ENCODE assay signal across 8 cellular contexts in the genomic region with DNA sequence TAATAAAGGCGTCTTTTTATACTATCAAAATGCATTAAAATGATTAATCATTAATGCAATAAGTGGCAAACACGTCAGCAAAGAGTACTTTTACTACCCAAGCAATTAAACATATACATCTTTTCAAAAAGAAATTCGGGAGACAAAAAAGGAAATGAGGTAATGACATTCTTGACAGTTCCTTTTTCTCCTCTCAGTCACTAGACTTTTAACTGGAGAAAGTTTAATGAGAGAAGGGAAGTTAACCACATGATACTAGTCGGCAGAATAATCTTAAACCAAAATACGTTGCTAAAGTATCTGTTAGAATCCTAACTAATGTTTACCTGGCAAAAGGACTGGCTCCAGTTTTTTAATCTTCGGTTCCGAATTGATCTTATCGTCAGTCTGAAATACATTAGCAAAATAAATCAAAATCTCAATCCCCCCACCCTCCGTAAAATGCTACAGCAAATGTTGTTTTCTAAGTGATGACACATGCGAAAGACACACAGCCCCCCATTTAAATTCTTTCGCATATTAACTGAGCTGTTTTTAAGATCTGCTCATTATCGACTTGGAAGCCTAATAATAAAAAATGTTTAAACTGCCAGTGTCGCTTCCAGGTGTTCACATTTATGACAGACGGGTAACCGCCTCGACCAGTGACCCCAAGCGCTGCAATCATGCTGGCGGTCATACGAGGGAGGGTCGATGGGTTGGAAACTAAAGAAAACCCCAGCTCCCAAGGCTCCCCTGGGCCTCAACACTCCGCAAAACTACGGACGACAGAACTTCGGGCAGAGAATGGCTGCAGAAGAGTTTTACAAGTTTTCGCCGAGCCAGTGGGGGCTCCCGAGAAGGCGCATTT. TPM values are rescaled to one million over a fixed set of nuclear protein-coding genes. Genes with fewer than 3 reads are reported as not detected.
DNase-seq lines count a peak whose midpoint lies in the region; TF ChIP-seq lines count a peak whose summit lies in the region.

No MANE protein-coding gene starts in this region.

- no peaks in the 10 kb centered on the region for H3K9me3 ChIP-seq in right atrium auricular region

- H3K36me3 Mint-ChIP-seq in activated T-helper 2 cell treated with anti-CD3 and anti-CD28 coated beads, Interferon-gamma antibody, Interleukin-2, Interleukin-4, amounts not matched to agents 10 μg/mL and 5 μg/mL and 100 μg/mL, durations not matched to agents 14 hours and 24 hours and 36 hours (ENCODE audit: low read depth): peaks cover 15% of the 10 kb centered on the region

- H3K9me3 Mint-ChIP-seq in activated T-helper 2 cell treated with anti-CD3 and anti-CD28 coated beads, Interferon-gamma antibody, Interleukin-2, Interleukin-4, amounts not matched to agents 10 μg/mL and 5 μg/mL and 100 μg/mL, durations not matched to agents 14 hours and 24 hours and 36 hours: no peaks in the 10 kb centered on the region

- H3K4me1 Mint-ChIP-seq in activated T-helper 2 cell treated with anti-CD3 and anti-CD28 coated beads, Interferon-gamma antibody, Interleukin-2, Interleukin-4, amounts not matched to agents 10 μg/mL and 5 μg/mL and 100 μg/mL, durations not matched to agents 14 hours and 24 hours and 36 hours (ENCODE audit: low read depth): peaks cover 19% of the 10 kb centered on the region

- peaks cover 4% of the 10 kb centered on the region for H3K27me3 Mint-ChIP-seq in activated T-helper 2 cell treated with anti-CD3 and anti-CD28 coated beads, Interferon-gamma antibody, Interleukin-2, Interleukin-4, amounts not matched to agents 10 μg/mL and 5 μg/mL and 100 μg/mL, durations not matched to agents 14 hours and 24 hours and 36 hours (ENCODE audit: low read depth)

- DNase-seq in NCI-H748 (lab: John Stamatoyannopoulos, UW; ENCODE audit: unreplicated experiment) (peak; percentile 54), NCI-H748 treated with DMSO at 0.1 percent for 48 hours (lab: John Stamatoyannopoulos, UW) (no peak), HuH-7.5 (ENCODE audit: low spot score) (peak; percentile 8), right atrium auricular region (ENCODE audit: low spot score) (no peak), skeletal muscle cell (ENCODE audit: low read depth) (no peak), epidermal melanocyte (ENCODE audit: insufficient read length, low spot score) (no peak), inferior parietal cortex (ENCODE audit: extremely low spot score) (no peak)
- DNase-seq in activated T-helper 2 cell treated with anti-CD3 and anti-CD28 coated beads, Interferon-gamma antibody, Interleukin-2, Interleukin-4, amounts not matched to agents 10 μg/mL and 5 μg/mL and 100 μg/mL, durations not matched to agents 14 hours and 24 hours and 36 hours (ENCODE audit: low spot score): no peak

- intact Hi-C loops in activated T-helper 2 cell treated with anti-CD3 and anti-CD28 coated beads, Interferon-gamma antibody, Interleukin-2, Interleukin-4, amounts not matched to agents 10 μg/mL and 5 μg/mL and 100 μg/mL, durations not matched to agents 14 hours and 24 hours and 36 hours (cut with micrococcal nuclease): loop anchor here (2.0 to 10.0 kb wide), 4 partner anchors 88 to 494 kb away; a partner anchor contains a TSS

- TF ChIP-seq CTCF in right atrium auricular region (IDR thresholded peaks at IDR 0.05): no peak

- peaks cover 11% of the 10 kb centered on the region for H3K36me3 ChIP-seq in right atrium auricular region

- H3K27ac Mint-ChIP-seq in activated T-helper 2 cell treated with anti-CD3 and anti-CD28 coated beads, Interferon-gamma antibody, Interleukin-2, Interleukin-4, amounts not matched to agents 10 μg/mL and 5 μg/mL and 100 μg/mL, durations not matched to agents 14 hours and 24 hours and 36 hours: peak overlapping the region; percentile 83

- H3K27me3 ChIP-seq in right atrium auricular region: no peaks in the 10 kb centered on the region

- H3K4me1 ChIP-seq in right atrium auricular region: peaks cover 0 to 39% of the 10 kb centered on the region in 2 donors

- H3K4me3 Mint-ChIP-seq in activated T-helper 2 cell treated with anti-CD3 and anti-CD28 coated beads, Interferon-gamma antibody, Interleukin-2, Interleukin-4, amounts not matched to agents 10 μg/mL and 5 μg/mL and 100 μg/mL, durations not matched to agents 14 hours and 24 hours and 36 hours (ENCODE audit: low read depth): peak overlapping the region; percentile 90

- H3K4me3 ChIP-seq in right atrium auricular region: peak overlapping the region; percentile 96 to 98
- peak overlapping the region; percentile 93 for H3K4me3 ChIP-seq in skeletal muscle cell (ENCODE audit: low read depth, low read length)

- peak overlapping the region; percentile 91 to 95 for H3K27ac ChIP-seq in right atrium auricular region

RNA-seq across cellular contexts. Expression of a gene that starts 0.8 kb away (rescaled TPM):
- 12.2 and 14.1 TPM in 2 replicates for total RNA-seq in activated T-helper 2 cell treated with anti-CD3 and anti-CD28 coated beads, Interferon-gamma antibody, Interleukin-2, Interleukin-4, amounts not matched to agents 10 μg/mL and 5 μg/mL and 100 μg/mL, durations not matched to agents 14 hours and 24 hours and 36 hours
- total RNA-seq in right atrium auricular region: 10 to 100 TPM; 23.3 to 25.0 TPM

Comparison
In these comparisons a context has a peak if more than half of its experiments do, and no peak if none do; other contexts are left out.
1. DNase-seq: peak in NCI-H748 (single experiment) and HuH-7.5 (single experiment); none in NCI-H748 treated with DMSO at 0.1 percent for 48 hours (single experiment), activated T-helper 2 cell treated with anti-CD3 and anti-CD28 coated beads, Interferon-gamma antibody, Interleukin-2, Interleukin-4, amounts not matched to agents 10 μg/mL and 5 μg/mL and 100 μg/mL, durations not matched to agents 14 hours and 24 hours and 36 hours (single experiment), right atrium auricular region (single experiment), skeletal muscle cell (single experiment), epidermal melanocyte (single experiment) and inferior parietal cortex (single experiment).